Comparison of ENCODE assay signal across 1 cellular context in the genomic region with DNA sequence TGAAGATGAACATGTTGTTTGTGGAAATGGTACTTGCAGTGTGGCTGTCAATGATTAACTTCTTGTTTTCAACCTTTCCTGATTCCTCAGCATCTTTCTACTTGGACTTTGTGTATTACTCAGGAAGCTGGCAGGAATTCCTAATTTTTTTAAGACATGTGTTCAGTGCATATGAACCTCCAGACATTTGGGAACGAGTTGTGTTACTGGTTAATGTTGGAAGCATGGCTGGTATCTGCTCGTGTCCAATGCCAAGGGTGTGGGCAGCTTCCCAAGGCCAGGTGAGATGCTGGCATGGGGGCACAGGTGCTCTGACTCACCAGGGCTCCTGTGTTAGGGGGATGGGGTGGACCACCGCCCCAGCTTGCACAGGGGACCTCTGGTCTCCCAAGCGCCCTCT.
TF ChIP-seq lines count a peak whose summit lies in the region.

No MANE protein-coding gene starts in this region.

TF ChIP-seq in HepG2, 621 proteins besides CTCF, POLR2A, EP300 and RAD21 (continued from another document):
- TF ChIP-seq PHF21A (CRISPR knock-in tag; IDR thresholded peaks at IDR 0.05) (no peak), ZBTB1 (CRISPR knock-in tag; IDR thresholded peaks at IDR 0.05; ENCODE audit: borderline replicate concordance) (no peak), SALL1 (CRISPR knock-in tag; IDR thresholded peaks at IDR 0.05) (0 out of 2 replicates have a peak, but pooled peaks have one; percentile 17), ZNF558 (CRISPR knock-in tag; IDR thresholded peaks at IDR 0.05; ENCODE audit: borderline replicate concordance) (no peak), ZNF20 (CRISPR knock-in tag; IDR thresholded peaks at IDR 0.05) (no peak), ZNF713 (CRISPR knock-in tag; IDR thresholded peaks at IDR 0.05) (0 out of 2 replicates have a peak, but pooled peaks have one; percentile 52), FOSL2 (CRISPR knock-in tag; IDR thresholded peaks at IDR 0.05) (0 out of 2 replicates have a peak, but pooled peaks have one; percentile 7), TAF15 (IDR thresholded peaks at IDR 0.05; ENCODE audit: low read depth, low read length, poor library complexity, severe bottlenecking) (no peak)
- TF ChIP-seq, protein P1, sequence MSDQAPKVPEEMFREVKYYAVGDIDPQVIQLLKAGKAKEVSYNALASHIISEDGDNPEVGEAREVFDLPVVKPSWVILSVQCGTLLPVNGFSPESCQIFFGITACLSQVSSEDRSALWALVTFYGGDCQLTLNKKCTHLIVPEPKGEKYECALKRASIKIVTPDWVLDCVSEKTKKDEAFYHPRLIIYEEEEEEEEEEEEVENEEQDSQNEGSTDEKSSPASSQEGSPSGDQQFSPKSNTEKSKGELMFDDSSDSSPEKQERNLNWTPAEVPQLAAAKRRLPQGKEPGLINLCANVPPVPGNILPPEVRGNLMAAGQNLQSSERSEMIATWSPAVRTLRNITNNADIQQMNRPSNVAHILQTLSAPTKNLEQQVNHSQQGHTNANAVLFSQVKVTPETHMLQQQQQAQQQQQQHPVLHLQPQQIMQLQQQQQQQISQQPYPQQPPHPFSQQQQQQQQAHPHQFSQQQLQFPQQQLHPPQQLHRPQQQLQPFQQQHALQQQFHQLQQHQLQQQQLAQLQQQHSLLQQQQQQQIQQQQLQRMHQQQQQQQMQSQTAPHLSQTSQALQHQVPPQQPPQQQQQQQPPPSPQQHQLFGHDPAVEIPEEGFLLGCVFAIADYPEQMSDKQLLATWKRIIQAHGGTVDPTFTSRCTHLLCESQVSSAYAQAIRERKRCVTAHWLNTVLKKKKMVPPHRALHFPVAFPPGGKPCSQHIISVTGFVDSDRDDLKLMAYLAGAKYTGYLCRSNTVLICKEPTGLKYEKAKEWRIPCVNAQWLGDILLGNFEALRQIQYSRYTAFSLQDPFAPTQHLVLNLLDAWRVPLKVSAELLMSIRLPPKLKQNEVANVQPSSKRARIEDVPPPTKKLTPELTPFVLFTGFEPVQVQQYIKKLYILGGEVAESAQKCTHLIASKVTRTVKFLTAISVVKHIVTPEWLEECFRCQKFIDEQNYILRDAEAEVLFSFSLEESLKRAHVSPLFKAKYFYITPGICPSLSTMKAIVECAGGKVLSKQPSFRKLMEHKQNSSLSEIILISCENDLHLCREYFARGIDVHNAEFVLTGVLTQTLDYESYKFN (CRISPR knock-in tag; conservative IDR thresholded peaks at IDR 0.05), result peak; percentile 69; the same call in 1 of the 2 replicates
- TF ChIP-seq, protein P2, sequence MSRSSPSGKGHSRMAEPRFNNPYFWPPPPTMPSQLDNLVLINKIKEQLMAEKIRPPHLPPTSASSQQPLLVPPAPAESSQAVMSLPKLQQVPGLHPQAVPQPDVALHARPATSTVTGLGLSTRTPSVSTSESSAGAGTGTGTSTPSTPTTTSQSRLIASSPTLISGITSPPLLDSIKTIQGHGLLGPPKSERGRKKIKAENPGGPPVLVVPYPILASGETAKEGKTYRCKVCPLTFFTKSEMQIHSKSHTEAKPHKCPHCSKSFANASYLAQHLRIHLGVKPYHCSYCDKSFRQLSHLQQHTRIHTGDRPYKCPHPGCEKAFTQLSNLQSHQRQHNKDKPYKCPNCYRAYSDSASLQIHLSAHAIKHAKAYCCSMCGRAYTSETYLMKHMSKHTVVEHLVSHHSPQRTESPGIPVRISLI (CRISPR knock-in tag; IDR thresholded peaks at IDR 0.05; ENCODE audit: borderline replicate concordance), result peak; percentile 53; the same call in 1 of the 2 replicates
- TF ChIP-seq, protein P3, sequence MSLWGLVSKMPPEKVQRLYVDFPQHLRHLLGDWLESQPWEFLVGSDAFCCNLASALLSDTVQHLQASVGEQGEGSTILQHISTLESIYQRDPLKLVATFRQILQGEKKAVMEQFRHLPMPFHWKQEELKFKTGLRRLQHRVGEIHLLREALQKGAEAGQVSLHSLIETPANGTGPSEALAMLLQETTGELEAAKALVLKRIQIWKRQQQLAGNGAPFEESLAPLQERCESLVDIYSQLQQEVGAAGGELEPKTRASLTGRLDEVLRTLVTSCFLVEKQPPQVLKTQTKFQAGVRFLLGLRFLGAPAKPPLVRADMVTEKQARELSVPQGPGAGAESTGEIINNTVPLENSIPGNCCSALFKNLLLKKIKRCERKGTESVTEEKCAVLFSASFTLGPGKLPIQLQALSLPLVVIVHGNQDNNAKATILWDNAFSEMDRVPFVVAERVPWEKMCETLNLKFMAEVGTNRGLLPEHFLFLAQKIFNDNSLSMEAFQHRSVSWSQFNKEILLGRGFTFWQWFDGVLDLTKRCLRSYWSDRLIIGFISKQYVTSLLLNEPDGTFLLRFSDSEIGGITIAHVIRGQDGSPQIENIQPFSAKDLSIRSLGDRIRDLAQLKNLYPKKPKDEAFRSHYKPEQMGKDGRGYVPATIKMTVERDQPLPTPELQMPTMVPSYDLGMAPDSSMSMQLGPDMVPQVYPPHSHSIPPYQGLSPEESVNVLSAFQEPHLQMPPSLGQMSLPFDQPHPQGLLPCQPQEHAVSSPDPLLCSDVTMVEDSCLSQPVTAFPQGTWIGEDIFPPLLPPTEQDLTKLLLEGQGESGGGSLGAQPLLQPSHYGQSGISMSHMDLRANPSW (CRISPR knock-in tag; IDR thresholded peaks at IDR 0.05; ENCODE audit: borderline replicate concordance), result no peak
- TF ChIP-seq, protein P4, sequence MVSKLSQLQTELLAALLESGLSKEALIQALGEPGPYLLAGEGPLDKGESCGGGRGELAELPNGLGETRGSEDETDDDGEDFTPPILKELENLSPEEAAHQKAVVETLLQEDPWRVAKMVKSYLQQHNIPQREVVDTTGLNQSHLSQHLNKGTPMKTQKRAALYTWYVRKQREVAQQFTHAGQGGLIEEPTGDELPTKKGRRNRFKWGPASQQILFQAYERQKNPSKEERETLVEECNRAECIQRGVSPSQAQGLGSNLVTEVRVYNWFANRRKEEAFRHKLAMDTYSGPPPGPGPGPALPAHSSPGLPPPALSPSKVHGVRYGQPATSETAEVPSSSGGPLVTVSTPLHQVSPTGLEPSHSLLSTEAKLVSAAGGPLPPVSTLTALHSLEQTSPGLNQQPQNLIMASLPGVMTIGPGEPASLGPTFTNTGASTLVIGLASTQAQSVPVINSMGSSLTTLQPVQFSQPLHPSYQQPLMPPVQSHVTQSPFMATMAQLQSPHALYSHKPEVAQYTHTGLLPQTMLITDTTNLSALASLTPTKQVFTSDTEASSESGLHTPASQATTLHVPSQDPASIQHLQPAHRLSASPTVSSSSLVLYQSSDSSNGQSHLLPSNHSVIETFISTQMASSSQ (IDR thresholded peaks at IDR 0.05; ENCODE audit: low read depth), result peak; percentile 93
- TF ChIP-seq, protein P4 (CRISPR knock-in tag; IDR thresholded peaks at IDR 0.05; ENCODE audit: borderline replicate concordance), result peak; percentile 74; the same call in 1 of the 2 replicates
- TF ChIP-seq, protein P5, sequence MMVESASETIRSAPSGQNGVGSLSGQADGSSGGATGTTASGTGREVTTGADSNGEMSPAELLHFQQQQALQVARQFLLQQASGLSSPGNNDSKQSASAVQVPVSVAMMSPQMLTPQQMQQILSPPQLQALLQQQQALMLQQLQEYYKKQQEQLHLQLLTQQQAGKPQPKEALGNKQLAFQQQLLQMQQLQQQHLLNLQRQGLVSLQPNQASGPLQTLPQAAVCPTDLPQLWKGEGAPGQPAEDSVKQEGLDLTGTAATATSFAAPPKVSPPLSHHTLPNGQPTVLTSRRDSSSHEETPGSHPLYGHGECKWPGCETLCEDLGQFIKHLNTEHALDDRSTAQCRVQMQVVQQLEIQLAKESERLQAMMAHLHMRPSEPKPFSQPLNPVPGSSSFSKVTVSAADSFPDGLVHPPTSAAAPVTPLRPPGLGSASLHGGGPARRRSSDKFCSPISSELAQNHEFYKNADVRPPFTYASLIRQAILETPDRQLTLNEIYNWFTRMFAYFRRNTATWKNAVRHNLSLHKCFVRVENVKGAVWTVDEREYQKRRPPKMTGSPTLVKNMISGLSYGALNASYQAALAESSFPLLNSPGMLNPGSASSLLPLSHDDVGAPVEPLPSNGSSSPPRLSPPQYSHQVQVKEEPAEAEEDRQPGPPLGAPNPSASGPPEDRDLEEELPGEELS (CRISPR knock-in tag; IDR thresholded peaks at IDR 0.05), result peak; percentile 27; the same call in 1 of the 2 replicates
- TF ChIP-seq, protein P6, sequence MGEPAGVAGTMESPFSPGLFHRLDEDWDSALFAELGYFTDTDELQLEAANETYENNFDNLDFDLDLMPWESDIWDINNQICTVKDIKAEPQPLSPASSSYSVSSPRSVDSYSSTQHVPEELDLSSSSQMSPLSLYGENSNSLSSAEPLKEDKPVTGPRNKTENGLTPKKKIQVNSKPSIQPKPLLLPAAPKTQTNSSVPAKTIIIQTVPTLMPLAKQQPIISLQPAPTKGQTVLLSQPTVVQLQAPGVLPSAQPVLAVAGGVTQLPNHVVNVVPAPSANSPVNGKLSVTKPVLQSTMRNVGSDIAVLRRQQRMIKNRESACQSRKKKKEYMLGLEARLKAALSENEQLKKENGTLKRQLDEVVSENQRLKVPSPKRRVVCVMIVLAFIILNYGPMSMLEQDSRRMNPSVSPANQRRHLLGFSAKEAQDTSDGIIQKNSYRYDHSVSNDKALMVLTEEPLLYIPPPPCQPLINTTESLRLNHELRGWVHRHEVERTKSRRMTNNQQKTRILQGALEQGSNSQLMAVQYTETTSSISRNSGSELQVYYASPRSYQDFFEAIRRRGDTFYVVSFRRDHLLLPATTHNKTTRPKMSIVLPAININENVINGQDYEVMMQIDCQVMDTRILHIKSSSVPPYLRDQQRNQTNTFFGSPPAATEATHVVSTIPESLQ (CRISPR knock-in tag; conservative IDR thresholded peaks at IDR 0.05), result no peak
